In genomic region chr6:20013485-20013884, GRCh38 we compare ENCODE assay signal across 21 cellular contexts.
"Had no signal": no experiment of that assay in that cellular context is flagged by ENCODE, and none has a peak within 500 bp of the region (broad histone marks: within the 10 kb centered on the region; RNA-seq: fewer than 3 reads in every experiment).

No MANE protein-coding gene starts in this region.

- ATAC-seq: activated CD4-positive, alpha-beta T cell treated with anti-CD3 and anti-CD28 coated beads for 36 hours; activated naive CD4-positive, alpha-beta T cell treated with anti-CD3 and anti-CD28 coated beads, Interleukin-2, amount 50 U/mL, for 72 hours; activated T-helper 17 cell treated with anti-CD3 and anti-CD28 coated beads, Interleukin-2, amount 50 U/mL, for 72 hours had no signal

- DNase-seq: activated B cell treated with CpG ODN at 0.5 μM for 24 hours; activated CD4-positive, alpha-beta T cell treated with anti-CD3 and anti-CD28 coated beads for 36 hours; activated CD4-positive, alpha-beta T cell treated with anti-CD3 and anti-CD28 coated beads, Interleukin-2, amount 50 U/mL, for 4 hours; activated CD8-positive, alpha-beta memory T cell treated with anti-CD3 and anti-CD28 coated beads for 24 hours; activated CD8-positive, alpha-beta memory T cell treated with anti-CD3 and anti-CD28 coated beads, Interleukin-2, amount 50 U/mL, for 4 hours; activated T-cell treated with anti-CD3 and anti-CD28 coated beads, Interleukin-2, amount 50 U/mL, for 24 hours; effector CD8-positive, alpha-beta T cell; erythroblast; foreskin fibroblast; left ventricle myocardium inferior; occipital lobe; sigmoid colon; stimulated activated CD4-positive, alpha-beta T cell treated with anti-CD3 and anti-CD28 coated beads, Interleukin-15, amount 100 ng/mL, for 24 hours; stimulated activated CD8-positive, alpha-beta memory T cell treated with anti-CD3 and anti-CD28 coated beads, Interleukin-4, amount 100 ng/mL, for 48 hours; stimulated activated naive CD4-positive, alpha-beta T cell; T-helper 1 cell; T1000; thyroid gland had no signal

- H3K4me3 ChIP-seq: left ventricle myocardium inferior, sigmoid colon, smooth muscle cell, thyroid gland had no signal

- H3K27me3 ChIP-seq: sigmoid colon, thyroid gland had no signal

- H3K9me3 ChIP-seq: left ventricle myocardium inferior, sigmoid colon, thyroid gland had no signal

- H3K36me3 ChIP-seq: left ventricle myocardium inferior, sigmoid colon, thyroid gland had no signal

- H3K27ac ChIP-seq: left ventricle myocardium inferior, sigmoid colon, thyroid gland had no signal

- H3K4me1 ChIP-seq: left ventricle myocardium inferior, sigmoid colon, thyroid gland had no signal

- H3K4me2 ChIP-seq: smooth muscle cell had no signal
